ENCODE assay signal across 9 cellular contexts in genomic region chr17:74833501-74834361, GRCh38. TPM values are rescaled to one million over a fixed set of nuclear protein-coding genes. Genes with fewer than 3 reads are reported as not detected.
A peak's percentile ranks its signal among the peaks of the same experiment; 100 is the strongest.
DNase-seq lines count a peak whose midpoint lies in the region; ATAC-seq and TF ChIP-seq lines count a peak whose summit lies in the region.
"Had no signal": no experiment of that assay in that cellular context is flagged by ENCODE, and none has a peak within 500 bp of the region (broad histone marks: within the 10 kb centered on the region; RNA-seq: fewer than 3 reads in every experiment).

No MANE protein-coding gene starts in this region.

- no peak overlapping the region for H4K91ac ChIP-seq in neuronal stem cell (ENCODE audit: low read depth, low read length, poor library complexity)

- no peak overlapping the region for H2AK5ac ChIP-seq in neuronal stem cell (ENCODE audit: low read depth, low read length)

- no peak for ATAC-seq in GM19455 (IDR thresholded peaks at IDR 0.05; ENCODE audit: unreplicated experiment)
- no peak for ATAC-seq in GM19328 (IDR thresholded peaks at IDR 0.05; ENCODE audit: unreplicated experiment)

- peak overlapping the region; percentile 12 for H3K9ac ChIP-seq in Karpas-422 (ENCODE audit: low read length)
- peak overlapping the region; percentile 64 for H3K9ac ChIP-seq in neuronal stem cell (ENCODE audit: low read depth, low read length, poor library complexity)

- H3K79me1 ChIP-seq in neuronal stem cell (ENCODE audit: low read depth, low read length), result peaks cover 4% of the 10 kb centered on the region

- no peaks in the 10 kb centered on the region for H3K9me3 ChIP-seq in Karpas-422 (ENCODE audit: low read length)
- no peaks in the 10 kb centered on the region for H3K9me3 ChIP-seq in neuronal stem cell (replicated peaks in 1 of 2; ENCODE audit: control insufficient read depth in 2 of 2, insufficient read depth in 1 of 2, low read depth in 1 of 2, low read length in 2 of 2)

- WGBS in neuronal stem cell (ENCODE audit: extremely low coverage in 2 of 2, insufficient read length in 2 of 2, insufficient replicate concordance in 1 of 2), 2 donors, result no CpG with 5 or more reads among the region's 15 CpGs

- no peak for TF ChIP-seq CTCF in astrocyte of the spinal cord (IDR thresholded peaks at IDR 0.05; ENCODE audit: low read depth, low read length)

- peak; percentile 18 for DNase-seq in GM04504 (ENCODE audit: low read depth)
- peak; percentile 67 for DNase-seq in Karpas-422
- DNase-seq in astrocyte of the spinal cord (ENCODE audit: low read depth, low spot score), result peak; percentile 9
- no peak for DNase-seq in neuronal stem cell (ENCODE audit: low spot score)
- no peak for DNase-seq in DMS153 (lab: John Stamatoyannopoulos, UW)
- no peak for DNase-seq in stimulated activated CD4-positive, alpha-beta T cell treated with anti-CD3 and anti-CD28 coated beads, Interleukin-1b, Interleukin-23, amount 100 ng/mL, for 48 hours
- DNase-seq: activated CD4-positive, CD25-positive, alpha-beta regulatory T cell had no signal

- no peaks in the 10 kb centered on the region for H3K9me2 ChIP-seq in Karpas-422 (replicated peaks; ENCODE audit: insufficient read depth, low read length)

- H2BK15ac ChIP-seq in neuronal stem cell (ENCODE audit: low read length), result no peak overlapping the region

- no peak overlapping the region for H3K27ac ChIP-seq in Karpas-422 (ENCODE audit: low read length)
- H3K27ac ChIP-seq in neuronal stem cell (replicated peaks; ENCODE audit: low read length), result no peak overlapping the region

- in situ Hi-C loops in astrocyte of the spinal cord (cut with HindIII; ENCODE audit: low sequenced_read_pairs), result no loop called here

- H3K23ac ChIP-seq in neuronal stem cell (ENCODE audit: low read depth, low read length, poor library complexity), result no peak overlapping the region

- no peak overlapping the region for H2BK5ac ChIP-seq in neuronal stem cell (ENCODE audit: low read length)

- peak overlapping the region; percentile 50 for H3K18ac ChIP-seq in neuronal stem cell (ENCODE audit: low read length)

- H3K4me2 ChIP-seq in Karpas-422 (ENCODE audit: low read depth, low read length, poor library complexity, severe bottlenecking), result peak overlapping the region; percentile 39
- no peak overlapping the region for H3K4me2 ChIP-seq in neuronal stem cell (ENCODE audit: insufficient read depth, low read length, poor library complexity, severe bottlenecking)

- no peak overlapping the region for H4K8ac ChIP-seq in neuronal stem cell (ENCODE audit: low read depth, low read length)

- H3K4me3 ChIP-seq in Karpas-422 (ENCODE audit: low read length) (no peak overlapping the region), astrocyte of the spinal cord (ENCODE audit: low read depth, low read length) (no peak overlapping the region), neuronal stem cell (ENCODE audit: low read length in 2 of 2) (no peak overlapping the region)

- H2BK12ac ChIP-seq in neuronal stem cell (ENCODE audit: low read length), result no peak overlapping the region

- H3K79me2 ChIP-seq in Karpas-422 (ENCODE audit: low read length), result no peaks in the 10 kb centered on the region

- H3K36me3 ChIP-seq in Karpas-422 (ENCODE audit: insufficient read depth, low read length) (no peaks in the 10 kb centered on the region), neuronal stem cell (replicated peaks in 1 of 2; ENCODE audit: control insufficient read depth in 2 of 2, insufficient read depth in 2 of 2, low read length in 2 of 2) (peaks cover 7 to 15% of the 10 kb centered on the region in 2 donors)

- peaks cover 15% of the 10 kb centered on the region; the same call in 1 of the 2 replicates for H4K20me1 ChIP-seq in Karpas-422 (ENCODE audit: insufficient read depth, low read depth, low read length)

- peak overlapping the region; percentile 92 for H3K14ac ChIP-seq in neuronal stem cell (ENCODE audit: low read length)

- H2AFZ ChIP-seq in Karpas-422 (ENCODE audit: low read length), result no peak overlapping the region
- H2AFZ ChIP-seq in neuronal stem cell (ENCODE audit: low read length), result peak overlapping the region; percentile 77

- H3K4ac ChIP-seq in neuronal stem cell (ENCODE audit: low read length), result no peak overlapping the region

- H3K4me1 ChIP-seq in Karpas-422 (ENCODE audit: low read length) (peaks cover 19% of the 10 kb centered on the region), neuronal stem cell (ENCODE audit: control insufficient read depth in 2 of 2, insufficient read depth in 1 of 2, low read depth in 1 of 2, low read length in 2 of 2) (peaks cover 7 to 11% of the 10 kb centered on the region in 2 donors)

- H3K27me3 ChIP-seq in Karpas-422 (ENCODE audit: low read length), result no peaks in the 10 kb centered on the region
- H3K27me3 ChIP-seq in neuronal stem cell (ENCODE audit: control insufficient read depth in 3 of 3, insufficient read depth in 3 of 3, low read depth in 1 of 3, low read length in 3 of 3), result no peaks in the 10 kb centered on the region

- no peak overlapping the region for H2BK120ac ChIP-seq in neuronal stem cell (ENCODE audit: low read depth, low read length)

RNA-seq across cellular contexts. Expression of gene GRIN2C, which starts 26.0 kb away (rescaled TPM):
- total RNA-seq in Karpas-422 (2014; rRNA removed; shearing (Covaris generic); ENCODE audit: low replicate concordance), result not detected in 2 replicates
- polyA plus RNA-seq in neuronal stem cell (2013, experiment 1 of 2), result 0.03 TPM
- 0.03 TPM for polyA plus RNA-seq in neuronal stem cell (2013, experiment 2 of 2)

RNA-seq across cellular contexts. Expression of gene FDXR, which starts 39.1 kb away (rescaled TPM):
- 3.2 and 8.4 TPM in 2 replicates for total RNA-seq in Karpas-422 (2014; rRNA removed; shearing (Covaris generic); ENCODE audit: low replicate concordance)
- polyA plus RNA-seq in neuronal stem cell (2013, experiment 1 of 2), result 13.2 TPM
- 12.0 TPM for polyA plus RNA-seq in neuronal stem cell (2013, experiment 2 of 2)

RNA-seq across cellular contexts. Expression of gene NAT9, which starts 57.6 kb away (rescaled TPM):
- total RNA-seq in Karpas-422 (2014; rRNA removed; shearing (Covaris generic); ENCODE audit: low replicate concordance), result 25.3 and 66.8 TPM in 2 replicates
- polyA plus RNA-seq in neuronal stem cell (2013, experiment 1 of 2), result 38.7 TPM
- 39.5 TPM for polyA plus RNA-seq in neuronal stem cell (2013, experiment 2 of 2)

RNA-seq across cellular contexts. Expression of gene FADS6, which starts 59.7 kb away (rescaled TPM):
- total RNA-seq in Karpas-422 (2014; rRNA removed; shearing (Covaris generic); ENCODE audit: low replicate concordance), result not detected in 2 replicates
- polyA plus RNA-seq in neuronal stem cell (2013, experiment 1 of 2), result not detected
- not detected for polyA plus RNA-seq in neuronal stem cell (2013, experiment 2 of 2)

Comparison
In these comparisons a context has a peak if more than half of its experiments do, and no peak if none do; other contexts are left out.
1. DNase-seq: peak in GM04504 (single experiment), Karpas-422 (single experiment) and astrocyte of the spinal cord (single experiment); none in neuronal stem cell (single experiment), DMS153 (single experiment) and stimulated activated CD4-positive, alpha-beta T cell treated with anti-CD3 and anti-CD28 coated beads, Interleukin-1b, Interleukin-23, amount 100 ng/mL, for 48 hours (single experiment).